Comparison of ENCODE assay signal across 1 cellular context in the genomic region with DNA sequence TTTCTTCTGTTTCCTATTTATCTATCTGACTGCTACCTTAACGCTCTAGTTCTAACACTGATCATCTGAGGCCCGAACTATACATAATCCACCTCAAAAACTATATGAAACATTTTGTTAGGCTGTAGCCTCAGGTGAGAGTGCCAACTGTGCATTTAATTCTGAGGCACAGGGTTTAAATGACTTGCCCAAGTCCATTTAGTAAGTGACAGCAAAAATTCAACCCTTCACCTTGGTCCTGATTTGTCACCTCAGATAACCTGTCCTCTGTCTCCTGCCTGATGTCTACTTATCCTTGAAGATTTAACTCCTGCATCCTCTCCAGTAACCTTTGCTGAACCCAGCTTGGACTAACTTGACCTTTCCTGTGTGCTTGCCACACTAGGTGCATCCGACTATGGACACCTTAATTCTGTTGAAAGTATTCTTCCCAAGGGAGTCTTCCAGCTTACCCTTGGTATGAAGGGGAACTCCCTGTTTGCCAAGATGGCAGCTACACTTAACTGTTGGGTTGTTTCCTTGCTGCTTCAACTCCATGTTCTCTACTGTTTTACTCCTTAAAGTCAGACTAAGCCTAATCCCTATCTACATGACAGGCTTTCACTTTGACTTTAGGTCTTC.
TF ChIP-seq lines count a peak whose summit lies in the region.

No MANE protein-coding gene starts in this region.

TF ChIP-seq in GM12878, 131 proteins besides CTCF, POLR2A, EP300 and RAD21:
- TF ChIP-seq, protein P1, sequence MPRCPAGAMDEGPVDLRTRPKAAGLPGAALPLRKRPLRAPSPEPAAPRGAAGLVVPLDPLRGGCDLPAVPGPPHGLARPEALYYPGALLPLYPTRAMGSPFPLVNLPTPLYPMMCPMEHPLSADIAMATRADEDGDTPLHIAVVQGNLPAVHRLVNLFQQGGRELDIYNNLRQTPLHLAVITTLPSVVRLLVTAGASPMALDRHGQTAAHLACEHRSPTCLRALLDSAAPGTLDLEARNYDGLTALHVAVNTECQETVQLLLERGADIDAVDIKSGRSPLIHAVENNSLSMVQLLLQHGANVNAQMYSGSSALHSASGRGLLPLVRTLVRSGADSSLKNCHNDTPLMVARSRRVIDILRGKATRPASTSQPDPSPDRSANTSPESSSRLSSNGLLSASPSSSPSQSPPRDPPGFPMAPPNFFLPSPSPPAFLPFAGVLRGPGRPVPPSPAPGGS (IDR thresholded peaks at IDR 0.05; ENCODE audit: borderline replicate concordance, insufficient read depth, low read depth, low read length, poor library complexity, severe bottlenecking): peak; percentile 41
- TF ChIP-seq POLR2AphosphoS5 (IDR thresholded peaks at IDR 0.05; ENCODE audit: low read length) (0 out of 2 replicates have a peak, but pooled peaks have one; percentile 36), PML (IDR thresholded peaks at IDR 0.05; ENCODE audit: low read length) (peak; percentile 12; the same call in 1 of the 2 replicates)
- TF ChIP-seq, protein P2, sequence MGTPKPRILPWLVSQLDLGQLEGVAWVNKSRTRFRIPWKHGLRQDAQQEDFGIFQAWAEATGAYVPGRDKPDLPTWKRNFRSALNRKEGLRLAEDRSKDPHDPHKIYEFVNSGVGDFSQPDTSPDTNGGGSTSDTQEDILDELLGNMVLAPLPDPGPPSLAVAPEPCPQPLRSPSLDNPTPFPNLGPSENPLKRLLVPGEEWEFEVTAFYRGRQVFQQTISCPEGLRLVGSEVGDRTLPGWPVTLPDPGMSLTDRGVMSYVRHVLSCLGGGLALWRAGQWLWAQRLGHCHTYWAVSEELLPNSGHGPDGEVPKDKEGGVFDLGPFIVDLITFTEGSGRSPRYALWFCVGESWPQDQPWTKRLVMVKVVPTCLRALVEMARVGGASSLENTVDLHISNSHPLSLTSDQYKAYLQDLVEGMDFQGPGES (IDR thresholded peaks at IDR 0.05): no peak
